ENCODE assay signal across 2 cellular contexts in genomic region chr5:95734156-95734555, GRCh38.
TF ChIP-seq lines count a peak whose summit lies in the region.

No MANE protein-coding gene starts in this region.

TF ChIP-seq in SK-N-SH, 30 proteins besides CTCF, POLR2A, EP300 and RAD21 (continued from another document):
- no peak for TF ChIP-seq MAX (IDR thresholded peaks at IDR 0.05; ENCODE audit: low read depth)
- no peak for TF ChIP-seq SMC3 (IDR thresholded peaks at IDR 0.05; ENCODE audit: low read depth, low read length)
- TF ChIP-seq MXI1 (IDR thresholded peaks at IDR 0.05; ENCODE audit: low read depth, low read length): no peak
- no peak for TF ChIP-seq FOXM1 (IDR thresholded peaks at IDR 0.05; ENCODE audit: low read depth)
- no peak for TF ChIP-seq FOSL2 (IDR thresholded peaks at IDR 0.05; ENCODE audit: borderline replicate concordance, low read depth)
- TF ChIP-seq YY1 (IDR thresholded peaks at IDR 0.05; ENCODE audit: low read depth): no peak
- TF ChIP-seq TEAD4 (IDR thresholded peaks at IDR 0.05; ENCODE audit: borderline replicate concordance, insufficient read depth): no peak
- no peak for TF ChIP-seq USF1 (IDR thresholded peaks at IDR 0.05; ENCODE audit: borderline replicate concordance, low read depth)
- TF ChIP-seq MEF2A (IDR thresholded peaks at IDR 0.05; ENCODE audit: borderline replicate concordance, low read depth): no peak
- no peak for TF ChIP-seq GATA2 (CRISPR knock-in tag; IDR thresholded peaks at IDR 0.05)
- no peak for TF ChIP-seq RCOR1 (IDR thresholded peaks at IDR 0.05; ENCODE audit: low read length)
- no peak for TF ChIP-seq CHD2 (IDR thresholded peaks at IDR 0.05; ENCODE audit: low read length, partially characterized antibody)
TF ChIP-seq in SK-N-SH: peak in this region for 0.

TF ChIP-seq in SK-N-SH treated with all-trans-retinoic acid at 6 μM for 48 hours, 23 proteins besides CTCF, POLR2A, EP300 and RAD21 (continued from another document):
- TF ChIP-seq PATZ1 (CRISPR knock-in tag; IDR thresholded peaks at IDR 0.05; ENCODE audit: borderline replicate concordance) (no peak), CREB5 (CRISPR knock-in tag; IDR thresholded peaks at IDR 0.05; ENCODE audit: low read depth) (no peak), TOX (CRISPR knock-in tag; IDR thresholded peaks at IDR 0.05; ENCODE audit: borderline replicate concordance) (no peak), RARB (CRISPR knock-in tag; IDR thresholded peaks at IDR 0.05) (no peak)
